Comparison of ENCODE assay signal across 17 cellular contexts in the genomic region with DNA sequence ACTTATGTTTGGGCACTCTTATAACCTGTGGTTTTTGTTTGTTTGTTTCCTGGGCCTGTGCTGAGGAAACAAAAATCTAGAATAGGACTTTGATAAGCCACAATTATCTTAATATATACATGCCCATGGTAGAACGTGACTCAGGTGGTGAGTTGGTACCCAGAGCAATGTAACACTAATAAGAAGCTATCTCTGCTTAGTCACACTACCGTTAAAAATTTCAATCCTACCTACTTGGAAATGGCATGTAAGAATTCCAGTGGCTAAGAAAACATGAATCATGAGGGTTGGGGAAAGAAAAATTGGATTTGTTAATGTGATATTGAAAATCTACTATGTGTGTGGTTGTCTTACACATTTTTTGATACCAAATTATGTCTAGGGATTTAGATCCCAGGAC. TPM values are rescaled to one million over a fixed set of nuclear protein-coding genes. Genes with fewer than 3 reads are reported as not detected.
DNase-seq lines count a peak whose midpoint lies in the region; ATAC-seq and TF ChIP-seq lines count a peak whose summit lies in the region.
"Had no signal": no experiment of that assay in that cellular context is flagged by ENCODE, and none has a peak within 500 bp of the region (broad histone marks: within the 10 kb centered on the region; RNA-seq: fewer than 3 reads in every experiment).

No MANE protein-coding gene starts in this region.

- no peak for TF ChIP-seq CTCF in fibroblast of the aortic adventitia (IDR thresholded peaks at IDR 0.05; ENCODE audit: insufficient read depth, low read length)

- DNase-seq in A172 (ENCODE audit: low spot score), result peak; percentile 68
- DNase-seq in HT1080 (ENCODE audit: low read depth), result peak; percentile 62
- peak; percentile 5 for DNase-seq in SW480 (ENCODE audit: low spot score)
- DNase-seq in fibroblast of the aortic adventitia (ENCODE audit: low read depth), result peak; percentile 18
- no peak for DNase-seq in D341Med (ENCODE audit: low spot score)
- no peak for DNase-seq in SJCRH30
- DNase-seq: 8988T, C1 segment of cervical spinal cord, EL, NCI-H1105, NCI-H187 treated with DMSO at 0.1 percent for 48 hours, NCI-H2171, NCI-H82, Peyer's patch had no signal

- H3K4me3 ChIP-seq in fibroblast of the aortic adventitia (ENCODE audit: low read depth, low read length) (no peak overlapping the region), SJCRH30 (no peak overlapping the region)
- H3K4me3 ChIP-seq: K562, Peyer's patch had no signal

- H3K27me3 ChIP-seq in SJCRH30, result no peaks in the 10 kb centered on the region
- H3K27me3 ChIP-seq: Peyer's patch had no signal

- ATAC-seq in GM18907 (IDR thresholded peaks at IDR 0.05; ENCODE audit: unreplicated experiment) (no peak), GM21825 (IDR thresholded peaks at IDR 0.05; ENCODE audit: unreplicated experiment) (no peak)
- ATAC-seq: K562 had no signal

- H3K4me1 ChIP-seq in SJCRH30, result no peaks in the 10 kb centered on the region
- H3K4me1 ChIP-seq: Peyer's patch had no signal

- no peaks in the 10 kb centered on the region for H3K9me3 ChIP-seq in SJCRH30 (replicated peaks)
- H3K9me3 ChIP-seq: Peyer's patch had no signal

- no peaks in the 10 kb centered on the region for H3K36me3 ChIP-seq in SJCRH30
- H3K36me3 ChIP-seq: Peyer's patch had no signal

- no peak overlapping the region for H3K27ac ChIP-seq in SJCRH30
- H3K27ac ChIP-seq: Peyer's patch had no signal

RNA-seq across cellular contexts. Expression of gene ADGRG2, which starts 30.5 kb away (rescaled TPM):
- 5.8 and 6.5 TPM in 2 replicates for total RNA-seq in A172 (2014; rRNA removed; shearing (Covaris generic))
- total RNA-seq in HT1080 (2014; rRNA removed; shearing (Covaris generic)), result 0.06 TPM in 1 of 2 replicates, not detected in the other
- 0.09 and 0.21 TPM in 2 replicates for polyA plus RNA-seq in HT1080 (2015; cell fraction: cytosol; rRNA removed)
- 0.27 and 0.31 TPM in 2 replicates for polyA plus RNA-seq in HT1080 (2015; cell fraction: nucleus; rRNA removed)
- 0.18 and 0.25 TPM in 2 replicates for total RNA-seq in fibroblast of the aortic adventitia (ENCODE audit: low replicate concordance)
- total RNA-seq in SJCRH30 (2014; rRNA removed; shearing (Covaris generic)), result 0.13 and 0.22 TPM in 2 replicates
- total RNA-seq: K562 had no signal

Comparison
In these comparisons a context has a peak if more than half of its experiments do, and no peak if none do; other contexts are left out.
1. DNase-seq: peak in A172 (single experiment), HT1080 (single experiment), SW480 (single experiment) and fibroblast of the aortic adventitia (single experiment); none in D341Med (single experiment) and SJCRH30 (0 of 2).